19 cellular contexts compared by ENCODE assay signal in genomic region chr3:46119709-46120498, GRCh38.
"Had no signal": no experiment of that assay in that cellular context is flagged by ENCODE, and none has a peak within 500 bp of the region (broad histone marks: within the 10 kb centered on the region; RNA-seq: fewer than 3 reads in every experiment).

No MANE protein-coding gene starts in this region.

- H3K27me3 ChIP-seq: MG63, SJCRH30 had no signal

- H3K4me1 ChIP-seq: SJCRH30 had no signal

- H3K4me3 ChIP-seq: MG63, SJCRH30 had no signal

- H3K9me3 ChIP-seq: MG63, SJCRH30 had no signal

- DNase-seq: Karpas-422, KG1, MG63, NCI-H1092, NCI-H1436, NCI-H187, NCI-H2029, NCI-H2081 treated with DMSO at 0.1 percent for 48 hours, NCI-H2171, NCI-H226, NCI-H446, NCI-H510A, NCI-H524 treated with DMSO at 0.1 percent for 48 hours, NCI-H69, NCI-H774, SHP77 treated with DMSO at 0.1 percent for 48 hours, SJCRH30 had no signal

- H3K36me3 ChIP-seq: MG63, SJCRH30 had no signal

- H3K27ac ChIP-seq: SJCRH30 had no signal

- ATAC-seq: Right ventricle myocardium inferior, SK-N-SH treated with all-trans-retinoic acid at 6 μM for 48 hours had no signal
